16 cellular contexts compared by ENCODE assay signal in genomic region chr17:75499313-75500022, GRCh38. TPM values are rescaled to one million over a fixed set of nuclear protein-coding genes. Genes with fewer than 3 reads are reported as not detected.
DNase-seq lines count a peak whose midpoint lies in the region; ATAC-seq, FAIRE-seq and TF ChIP-seq lines count a peak whose summit lies in the region.
"Had no signal": no experiment of that assay in that cellular context is flagged by ENCODE, and none has a peak within 500 bp of the region (broad histone marks: within the 10 kb centered on the region; RNA-seq: fewer than 3 reads in every experiment).

No MANE protein-coding gene starts in this region.

- no peak overlapping the region for H2AFZ ChIP-seq in SK-N-SH (ENCODE audit: low read depth)

- FAIRE-seq in H54 (lab: Jason Lieb, UNC), result no peak
- FAIRE-seq: GM18507 had no signal

- no peaks in the 10 kb centered on the region for H3K9me2 ChIP-seq in SK-N-SH

- POLR2A ChIA-PET in SK-N-SH (lab: Yijun Ruan, JAX), result interaction anchor here (0.6 to 1.7 kb wide), 5 partner anchors 8 to 78 kb away, joined by 3 to 7 read pairs (median 3); no protein-coding TSS in a partner anchor

- TF ChIP-seq POLR2A in H54 (IDR thresholded peaks at IDR 0.05; ENCODE audit: low read depth, low read length), result no peak

- TF ChIP-seq RAD21 in SK-N-SH (IDR thresholded peaks at IDR 0.05; ENCODE audit: low read length), result no peak

- H3K9me3 ChIP-seq in BLaER1 treated with 17β-estradiol and CSF1 and Interleukin-3, amounts not matched to agents 10 nM and 100 nM (replicated peaks in 1 of 11), result no peaks in the 10 kb centered on the region
- H3K9me3 ChIP-seq in SK-N-SH (no peaks in the 10 kb centered on the region), left ventricle myocardium inferior (replicated peaks) (no peaks in the 10 kb centered on the region)

- H3K9ac ChIP-seq in BLaER1 treated with 17β-estradiol and CSF1 and Interleukin-3, amounts not matched to agents 10 nM and 100 nM, result peak overlapping the region; percentile 12 to 79 (median 63); a peak in 19 of 22 replicates
- H3K9ac ChIP-seq in SK-N-SH, result no peak overlapping the region

- H3K4me1 Mint-ChIP-seq in immature natural killer cell, result peaks cover 0 to 8% of the 10 kb centered on the region in 2 donors

- peaks cover 4% of the 10 kb centered on the region for H3F3A ChIP-seq in SK-N-SH (replicated peaks; ENCODE audit: insufficient read depth)

- peak overlapping the region; percentile 63 to 99 (median 92) for H3K4me2 ChIP-seq in BLaER1 treated with 17β-estradiol and CSF1 and Interleukin-3, amounts not matched to agents 10 nM and 100 nM
- H3K4me2 ChIP-seq in SK-N-SH, result no peak overlapping the region

- H3K4me1 ChIP-seq in BLaER1 treated with 17β-estradiol and CSF1 and Interleukin-3, amounts not matched to agents 10 nM and 100 nM, result peaks cover 45 to 98% (median 92%) of the 10 kb centered on the region in 10 experiments
- H3K4me1 ChIP-seq in SK-N-SH (ENCODE audit: control insufficient read depth in 1 of 2, insufficient read depth in 2 of 2, low read depth in 1 of 2, low read length in 1 of 2) (no peaks in the 10 kb centered on the region), left ventricle myocardium inferior (peaks cover 54% of the 10 kb centered on the region)

- H3K36me3 Mint-ChIP-seq in immature natural killer cell, result peaks cover 0 to 7% (median 0%) of the 10 kb centered on the region in 3 donors

- intact Hi-C loops in left ventricle myocardium inferior (cut with micrococcal nuclease), result no loop called here
- intact Hi-C loops in sciatic nerve (cut with DNase I), result no loop called here

- H3K27ac ChIP-seq in BLaER1 treated with 17β-estradiol and CSF1 and Interleukin-3, amounts not matched to agents 10 nM and 100 nM, result peak overlapping the region in 9 of 11 experiments; percentile 23 to 84 (median 73); a peak in 17 of 22 replicates
- peak overlapping the region in 1 of 2 experiments; percentile 19; a peak in 1 of 4 replicates for H3K27ac ChIP-seq in SK-N-SH (ENCODE audit: low read depth in 2 of 2, low read length in 1 of 2)
- H3K27ac ChIP-seq in left ventricle myocardium inferior (replicated peaks), result peak overlapping the region; percentile 70

- ATAC-seq in sciatic nerve, result peak; percentile 16
- ATAC-seq in HG03565 (IDR thresholded peaks at IDR 0.05; ENCODE audit: unreplicated experiment), result no peak
- ATAC-seq in HG03520 (IDR thresholded peaks at IDR 0.05; ENCODE audit: unreplicated experiment), result no peak

- 92% methylated on average over 10 of the region's 16 CpGs for WGBS in SK-N-SH (ENCODE audit: low lambda C conversion rate)

- DNase-seq in SK-N-SH (peak; percentile 50), left ventricle myocardium inferior (no peak), sciatic nerve (ENCODE audit: low spot score) (no peak), H54 (ENCODE audit: insufficient read length, low spot score) (no peak), immature natural killer cell (no peak)
- DNase-seq: activated CD4-positive, CD25-positive, alpha-beta regulatory T cell treated with anti-CD3 and anti-CD28 coated beads, Interleukin-2, amount 50 U/mL, for 72 hours; amniotic stem cell; dermis blood vessel endothelial cell; NCI-H1436; NCI-H510A; stimulated activated naive CD4-positive, alpha-beta T cell had no signal

- peaks cover 0 to 3% (median 0%) of the 10 kb centered on the region in 3 donors for H3K27me3 Mint-ChIP-seq in immature natural killer cell (ENCODE audit: low read depth in 3 of 3)

- no peaks in the 10 kb centered on the region for H3K27me3 ChIP-seq in BLaER1 treated with 17β-estradiol and CSF1 and Interleukin-3, amounts not matched to agents 10 nM and 100 nM
- no peaks in the 10 kb centered on the region for H3K27me3 ChIP-seq in SK-N-SH (ENCODE audit: insufficient read depth)
- no peaks in the 10 kb centered on the region for H3K27me3 ChIP-seq in left ventricle myocardium inferior (ENCODE audit: low read depth)

- H3K4me3 ChIP-seq in BLaER1 treated with 17β-estradiol and CSF1 and Interleukin-3, amounts not matched to agents 10 nM and 100 nM, result peak overlapping the region in 8 of 10 experiments; percentile 35 to 59 (median 49); a peak in 15 of 20 replicates
- H3K4me3 ChIP-seq in SK-N-SH (ENCODE audit: low read depth in 2 of 2, low read length in 1 of 2), result no peak overlapping the region
- no peak overlapping the region for H3K4me3 ChIP-seq in left ventricle myocardium inferior

- no peak for TF ChIP-seq EP300 in SK-N-SH (IDR thresholded peaks at IDR 0.05; ENCODE audit: borderline replicate concordance in 1 of 2, low read depth in 1 of 2, low read length in 1 of 2)

- TF ChIP-seq CTCF in SK-N-SH (IDR thresholded peaks at IDR 0.05) (no peak), left ventricle myocardium inferior (IDR thresholded peaks at IDR 0.05; ENCODE audit: borderline replicate concordance) (no peak)

- CTCF ChIA-PET in SK-N-SH (lab: Yijun Ruan, JAX), result interaction anchor here (0.7 to 1.4 kb wide), 10 partner anchors 10 to 250 kb away, joined by 3 to 7 read pairs (median 3); partner anchors contain the start of genes SMIM5 and TSEN54

- peaks cover 57 to 94% (median 77%) of the 10 kb centered on the region in 11 experiments for H3K36me3 ChIP-seq in BLaER1 treated with 17β-estradiol and CSF1 and Interleukin-3, amounts not matched to agents 10 nM and 100 nM
- H3K36me3 ChIP-seq in SK-N-SH (replicated peaks in 1 of 2; ENCODE audit: control insufficient read depth in 1 of 2, insufficient read depth in 2 of 2, low read length in 1 of 2) (peaks cover 10 to 70% of the 10 kb centered on the region in 2 experiments), left ventricle myocardium inferior (peaks cover 85% of the 10 kb centered on the region)

- H3K27ac Mint-ChIP-seq in immature natural killer cell, result no peak overlapping the region
- H3K27ac Mint-ChIP-seq: T-helper 1 cell treated with Interleukin-12 subunit alpha and Interleukin-12 subunit beta and Interleukin-4 antibody, amounts not matched to agents 30 μg/mL and 1 μg/mL, for 36 hours had no signal

- peaks cover 0 to 64% (median 2%) of the 10 kb centered on the region in 11 experiments; a peak in 11 of 22 replicates for H4K20me1 ChIP-seq in BLaER1 treated with 17β-estradiol and CSF1 and Interleukin-3, amounts not matched to agents 10 nM and 100 nM
- no peaks in the 10 kb centered on the region for H4K20me1 ChIP-seq in SK-N-SH (ENCODE audit: insufficient read depth)

- H3K9me3 Mint-ChIP-seq in immature natural killer cell, result no peaks in the 10 kb centered on the region
- H3K9me3 Mint-ChIP-seq: T-helper 1 cell treated with Interleukin-12 subunit alpha and Interleukin-12 subunit beta and Interleukin-4 antibody, amounts not matched to agents 30 μg/mL and 1 μg/mL, for 36 hours had no signal

- no peak overlapping the region for H3K4me3 Mint-ChIP-seq in immature natural killer cell
- H3K4me3 Mint-ChIP-seq: T-helper 1 cell treated with Interleukin-12 subunit alpha and Interleukin-12 subunit beta and Interleukin-4 antibody, amounts not matched to agents 30 μg/mL and 1 μg/mL, for 36 hours had no signal

- H3K79me2 ChIP-seq in SK-N-SH (ENCODE audit: insufficient read depth), result no peaks in the 10 kb centered on the region

TF ChIP-seq in SK-N-SH, 30 proteins besides CTCF, POLR2A, EP300 and RAD21 (continues in another document):
- no peak for TF ChIP-seq CHD2 (IDR thresholded peaks at IDR 0.05; ENCODE audit: low read length, partially characterized antibody)
- no peak for TF ChIP-seq PBX3 (IDR thresholded peaks at IDR 0.05)
- no peak for TF ChIP-seq ZBTB33 (IDR thresholded peaks at IDR 0.05; ENCODE audit: borderline replicate concordance, low read depth)

RNA-seq across cellular contexts. Expression of gene CASKIN2, which starts 15.9 kb away (rescaled TPM):
- 5.2 and 6.5 TPM in 2 replicates for polyA plus RNA-seq in SK-N-SH (2012; rRNA removed)
- polyA plus RNA-seq in SK-N-SH (2012; cell fraction: cytosol; rRNA removed), result 2.3 and 4.5 TPM in 2 replicates
- 18.8 and 32.9 TPM in 2 replicates for polyA plus RNA-seq in SK-N-SH (2012; cell fraction: nucleus; rRNA removed)
- 34.3 TPM for total RNA-seq in left ventricle myocardium inferior
- total RNA-seq in sciatic nerve, result 127 TPM
- polyA plus RNA-seq in immature natural killer cell, result not detected

RNA-seq across cellular contexts. Expression of gene TSEN54, which starts 16.9 kb away (rescaled TPM):
- polyA plus RNA-seq in SK-N-SH (2012; rRNA removed) (29.8 and 37.7 TPM in 2 replicates), immature natural killer cell (100 to 1,000 TPM; 205 to 238 (median 209) TPM)
- 14.2 and 21.1 TPM in 2 replicates for polyA plus RNA-seq in SK-N-SH (2012; cell fraction: cytosol; rRNA removed)
- polyA plus RNA-seq in SK-N-SH (2012; cell fraction: nucleus; rRNA removed), result 85.0 and 113 TPM in 2 replicates
- total RNA-seq in left ventricle myocardium inferior (6.8 TPM), sciatic nerve (26.1 TPM)

RNA-seq across cellular contexts. Expression of gene LLGL2, which starts 26.0 kb away (rescaled TPM):
- polyA plus RNA-seq in SK-N-SH (2012; rRNA removed), result 4.4 and 6.7 TPM in 2 replicates
- 1.7 and 3.1 TPM in 2 replicates for polyA plus RNA-seq in SK-N-SH (2012; cell fraction: cytosol; rRNA removed)
- 14.0 and 23.1 TPM in 2 replicates for polyA plus RNA-seq in SK-N-SH (2012; cell fraction: nucleus; rRNA removed)
- 2.0 TPM for total RNA-seq in left ventricle myocardium inferior
- 11.0 TPM for total RNA-seq in sciatic nerve
- polyA plus RNA-seq in immature natural killer cell, result 100 to 1,000 TPM in 1 of 3 donors, 10 to 100 TPM in 2; 81.2 to 137 (median 84.4) TPM

RNA-seq across cellular contexts. Expression of gene TMEM94, which starts 43.0 kb away (rescaled TPM):
- 68.0 and 89.9 TPM in 2 replicates for polyA plus RNA-seq in SK-N-SH (2012; rRNA removed)
- 20.5 and 37.3 TPM in 2 replicates for polyA plus RNA-seq in SK-N-SH (2012; cell fraction: cytosol; rRNA removed)
- polyA plus RNA-seq in SK-N-SH (2012; cell fraction: nucleus; rRNA removed), result 318 and 375 TPM in 2 replicates
- 38.8 TPM for total RNA-seq in left ventricle myocardium inferior
- 86.8 TPM for total RNA-seq in sciatic nerve
- polyA plus RNA-seq in immature natural killer cell, result 10 to 100 TPM in 1 of 3 donors, 1 to 10 TPM in 2; 3.2 to 21.9 (median 9.3) TPM

Comparison
In these comparisons a context has a peak if more than half of its experiments do, and no peak if none do; other contexts are left out.
1. H3K4me3 ChIP-seq: peak in BLaER1 treated with 17β-estradiol and CSF1 and Interleukin-3, amounts not matched to agents 10 nM and 100 nM (8 of 10); none in SK-N-SH (0 of 2) and left ventricle myocardium inferior (single experiment).